Comparison of ENCODE assay signal across 9 cellular contexts in the genomic region with DNA sequence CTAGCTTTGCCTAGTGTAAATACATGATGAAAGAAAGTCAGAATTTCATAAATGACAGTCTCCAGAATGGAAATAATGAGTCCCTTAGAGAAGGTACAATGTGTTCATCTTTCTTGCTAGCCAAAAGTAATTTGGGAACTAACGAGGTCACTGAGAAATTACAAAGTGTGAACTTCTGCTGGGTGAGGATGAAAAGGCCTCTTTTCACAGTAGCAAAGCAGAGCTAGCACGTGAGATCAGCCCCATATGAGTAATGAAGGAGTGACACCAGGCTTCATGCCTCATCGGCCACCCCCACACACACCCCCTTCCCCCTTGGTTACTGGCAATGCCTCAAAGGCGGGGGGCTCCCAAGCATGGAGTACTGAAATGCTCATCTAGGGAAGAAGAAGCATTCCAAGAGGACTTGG.
A peak's percentile ranks its signal among the peaks of the same experiment; 100 is the strongest.
DNase-seq lines count a peak whose midpoint lies in the region; ATAC-seq and TF ChIP-seq lines count a peak whose summit lies in the region.
"Had no signal": no experiment of that assay in that cellular context is flagged by ENCODE, and none has a peak within 500 bp of the region (broad histone marks: within the 10 kb centered on the region; RNA-seq: fewer than 3 reads in every experiment).

No MANE protein-coding gene starts in this region.

- H3K27me3 ChIP-seq in GM23338 (ENCODE audit: insufficient read depth): no peaks in the 10 kb centered on the region
- H3K27me3 ChIP-seq: SJSA1 had no signal

- DNase-seq in stimulated activated CD4-positive, alpha-beta T cell treated with anti-CD3 and anti-CD28 coated beads, Interleukin-15, amount 100 ng/mL, for 24 hours: peak; percentile 47
- DNase-seq in dermis blood vessel endothelial cell: no peak
- DNase-seq in MV-4-11 (lab: John Stamatoyannopoulos, UW): no peak
- DNase-seq in GM23338 (ENCODE audit: low spot score): no peak
- DNase-seq: NCI-H2107 had no signal

- H3K36me3 ChIP-seq in HEK293 (ENCODE audit: control insufficient read depth in 2 of 2, insufficient read depth in 1 of 2, low read length in 2 of 2): no peaks in the 10 kb centered on the region
- H3K36me3 ChIP-seq in GM23338 (ENCODE audit: insufficient read depth): no peaks in the 10 kb centered on the region
- H3K36me3 ChIP-seq: SJSA1 had no signal

- peaks cover 0 to 14% (median 0%) of the 10 kb centered on the region in 5 experiments for H3K9me3 Mint-ChIP-seq in brain
- no peaks in the 10 kb centered on the region for H3K9me3 Mint-ChIP-seq in GM23338

- peak overlapping the region in 4 of 5 experiments; percentile 34 to 95 (median 93) for H3K27ac Mint-ChIP-seq in brain
- no peak overlapping the region for H3K27ac Mint-ChIP-seq in GM23338

- no peaks in the 10 kb centered on the region for H3F3A ChIP-seq in GM23338 (replicated peaks; ENCODE audit: low read depth)

- peak; percentile 60 for ATAC-seq in GM18498 (IDR thresholded peaks at IDR 0.05; ENCODE audit: unreplicated experiment)
- ATAC-seq in GM23338: no peak

- H3K4me3 ChIP-seq in HEK293 (ENCODE audit: low read depth, low read length) (no peak overlapping the region), GM23338 (no peak overlapping the region)
- H3K4me3 ChIP-seq: SJSA1 had no signal

- H3K4me3 Mint-ChIP-seq in brain (peak overlapping the region in 2 of 5 experiments; percentile 49 to 67), GM23338 (no peak overlapping the region)

- H3K27ac ChIP-seq in HEK293 (ENCODE audit: extremely low read depth, low read depth, low read length) (no peak overlapping the region), GM23338 (ENCODE audit: low read depth) (no peak overlapping the region)
- H3K27ac ChIP-seq: SJSA1 had no signal

- peaks cover 35% of the 10 kb centered on the region for H3K4me1 Mint-ChIP-seq in brain
- H3K4me1 Mint-ChIP-seq in GM23338: peaks cover 9% of the 10 kb centered on the region; the same call in 2 of the 3 replicates

- H3K27me3 Mint-ChIP-seq in brain (peaks cover 5% of the 10 kb centered on the region), GM23338 (ENCODE audit: insufficient read depth, low read depth, poor library complexity) (peaks cover 7% of the 10 kb centered on the region)

- CTCF ChIA-PET in HEK293 (lab: Yijun Ruan, JAX): interaction anchor here (2.0 kb wide), 1 partner anchor 13 kb away, joined by 13 read pairs; no protein-coding TSS in a partner anchor

- H3K36me3 Mint-ChIP-seq in brain (no peaks in the 10 kb centered on the region), GM23338 (ENCODE audit: low read depth) (no peaks in the 10 kb centered on the region)

- POLR2A ChIA-PET in HEK293 (lab: Yijun Ruan, JAX): no interaction called here

- TF ChIP-seq CTCF in HEK293 (tag by site-specific recombination; IDR thresholded peaks at IDR 0.05) (no peak), brain (conservative IDR thresholded peaks at IDR 0.05) (no peak), GM23338 (conservative IDR thresholded peaks at IDR 0.05; ENCODE audit: low read depth in 2 of 2) (no peak)

- no peaks in the 10 kb centered on the region for H3K79me2 ChIP-seq in GM23338 (replicated peaks; ENCODE audit: insufficient read depth)

- 0 out of 2 replicates have a peak, but pooled peaks cover 4% of the 10 kb centered on the region for H3K9me2 ChIP-seq in GM23338 (ENCODE audit: insufficient read depth)

- H3K9me3 ChIP-seq in HEK293 (ENCODE audit: control insufficient read depth, insufficient read depth, low read depth, low read length): no peaks in the 10 kb centered on the region
- H3K9me3 ChIP-seq: SJSA1 had no signal

- no peaks in the 10 kb centered on the region for H4K20me1 ChIP-seq in GM23338 (replicated peaks; ENCODE audit: insufficient read depth)

- no peaks in the 10 kb centered on the region; the same call in 1 of the 2 replicates for H3K4me1 ChIP-seq in HEK293 (ENCODE audit: control insufficient read depth, insufficient read depth, low read length)
- no peaks in the 10 kb centered on the region for H3K4me1 ChIP-seq in GM23338 (ENCODE audit: insufficient read depth)

- no peak overlapping the region for H2AFZ ChIP-seq in GM23338

- H3K4me2 ChIP-seq in GM23338: no peak overlapping the region

TF ChIP-seq in HEK293, 187 proteins besides CTCF, POLR2A, EP300 and RAD21:
- 0 out of 2 replicates have a peak, but pooled peaks have one; percentile 12 for TF ChIP-seq OSR2 (tag by site-specific recombination; IDR thresholded peaks at IDR 0.05)
- no peak for TF ChIP-seq ZNF843 (tag by site-specific recombination; IDR thresholded peaks at IDR 0.05)
- no peak for TF ChIP-seq ZNF292 (tag by site-specific recombination; IDR thresholded peaks at IDR 0.05; ENCODE audit: borderline replicate concordance, low read depth)
- peak; percentile 19; the same call in 1 of the 2 replicates for TF ChIP-seq EGR2 (tag by site-specific recombination; IDR thresholded peaks at IDR 0.05; ENCODE audit: low read depth)
- no peak for TF ChIP-seq ZBTB8A (tag by site-specific recombination; IDR thresholded peaks at IDR 0.05)
- peak; percentile 33; the same call in 1 of the 2 replicates for TF ChIP-seq ZFHX2 (tag by site-specific recombination; conservative IDR thresholded peaks at IDR 0.05)
- TF ChIP-seq, protein P1, sequence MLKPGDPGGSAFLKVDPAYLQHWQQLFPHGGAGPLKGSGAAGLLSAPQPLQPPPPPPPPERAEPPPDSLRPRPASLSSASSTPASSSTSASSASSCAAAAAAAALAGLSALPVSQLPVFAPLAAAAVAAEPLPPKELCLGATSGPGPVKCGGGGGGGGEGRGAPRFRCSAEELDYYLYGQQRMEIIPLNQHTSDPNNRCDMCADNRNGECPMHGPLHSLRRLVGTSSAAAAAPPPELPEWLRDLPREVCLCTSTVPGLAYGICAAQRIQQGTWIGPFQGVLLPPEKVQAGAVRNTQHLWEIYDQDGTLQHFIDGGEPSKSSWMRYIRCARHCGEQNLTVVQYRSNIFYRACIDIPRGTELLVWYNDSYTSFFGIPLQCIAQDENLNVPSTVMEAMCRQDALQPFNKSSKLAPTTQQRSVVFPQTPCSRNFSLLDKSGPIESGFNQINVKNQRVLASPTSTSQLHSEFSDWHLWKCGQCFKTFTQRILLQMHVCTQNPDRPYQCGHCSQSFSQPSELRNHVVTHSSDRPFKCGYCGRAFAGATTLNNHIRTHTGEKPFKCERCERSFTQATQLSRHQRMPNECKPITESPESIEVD (tag by site-specific recombination; IDR thresholded peaks at IDR 0.05): peak; percentile 40; the same call in 1 of the 2 replicates

TF ChIP-seq in GM23338, 12 proteins besides CTCF, POLR2A, EP300 and RAD21:
- TF ChIP-seq, protein P2, sequence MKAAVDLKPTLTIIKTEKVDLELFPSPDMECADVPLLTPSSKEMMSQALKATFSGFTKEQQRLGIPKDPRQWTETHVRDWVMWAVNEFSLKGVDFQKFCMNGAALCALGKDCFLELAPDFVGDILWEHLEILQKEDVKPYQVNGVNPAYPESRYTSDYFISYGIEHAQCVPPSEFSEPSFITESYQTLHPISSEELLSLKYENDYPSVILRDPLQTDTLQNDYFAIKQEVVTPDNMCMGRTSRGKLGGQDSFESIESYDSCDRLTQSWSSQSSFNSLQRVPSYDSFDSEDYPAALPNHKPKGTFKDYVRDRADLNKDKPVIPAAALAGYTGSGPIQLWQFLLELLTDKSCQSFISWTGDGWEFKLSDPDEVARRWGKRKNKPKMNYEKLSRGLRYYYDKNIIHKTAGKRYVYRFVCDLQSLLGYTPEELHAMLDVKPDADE (IDR thresholded peaks at IDR 0.05): no peak
- no peak for TF ChIP-seq NANOG (IDR thresholded peaks at IDR 0.05; ENCODE audit: borderline replicate concordance)
